In the genomic region with DNA sequence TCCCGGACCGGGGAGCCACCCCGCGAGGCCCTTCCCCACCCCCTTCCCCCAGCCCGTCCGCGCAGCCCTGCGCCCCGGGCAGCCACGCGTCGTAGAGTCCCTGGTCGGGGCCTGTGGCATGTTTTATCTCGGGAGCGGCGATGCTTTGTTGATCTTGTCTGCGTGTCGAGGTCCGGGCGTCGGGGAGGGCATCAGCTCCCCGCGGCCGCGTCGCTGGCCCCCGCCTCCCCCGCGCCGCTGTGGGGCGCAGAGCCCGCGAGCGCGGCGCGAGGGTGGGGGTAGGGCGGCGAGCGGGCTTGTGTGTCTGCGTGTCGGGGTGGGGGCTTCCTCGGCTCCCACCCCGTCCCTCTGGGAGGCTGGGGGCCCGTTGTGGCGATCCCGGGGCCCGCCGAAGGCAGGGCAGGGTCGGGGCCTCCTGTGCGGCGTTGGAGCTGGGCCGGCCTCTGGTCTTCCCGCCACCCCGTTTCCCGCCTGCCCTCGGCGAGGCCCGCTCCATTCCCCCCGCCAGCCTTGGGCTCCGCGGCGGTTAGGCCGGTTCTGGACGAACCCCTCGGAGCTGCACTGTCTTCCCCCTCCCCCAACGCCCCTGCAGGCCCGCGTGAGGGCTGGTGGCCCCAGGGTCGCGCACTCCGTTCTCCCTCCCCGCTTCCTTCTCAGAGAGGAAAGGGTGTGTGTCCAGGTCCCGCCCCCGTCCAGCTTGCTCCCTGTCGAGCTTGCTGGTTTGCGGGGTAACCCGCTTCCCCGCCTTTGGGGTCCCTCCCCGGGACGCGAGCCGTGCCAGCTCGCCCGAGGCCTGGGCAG, we compare ENCODE assay signal across 8 cellular contexts. TPM values are rescaled to one million over a fixed set of nuclear protein-coding genes. Genes with fewer than 3 reads are reported as not detected.
DNase-seq lines count a peak whose midpoint lies in the region; ATAC-seq lines count a peak whose summit lies in the region.

No MANE protein-coding gene starts in this region.

- H3K4me2 ChIP-seq in skeletal muscle satellite cell (ENCODE audit: low read length) = peak overlapping the region; percentile 84

- H3K9ac ChIP-seq in skeletal muscle satellite cell (ENCODE audit: low read depth, low read length) = peak overlapping the region; percentile 98

- peaks cover 14% of the 10 kb centered on the region for H3K4me1 ChIP-seq in skeletal muscle satellite cell (ENCODE audit: control insufficient read depth, insufficient read depth, low read length)

- no peaks in the 10 kb centered on the region for H3K27me3 ChIP-seq in skeletal muscle satellite cell (ENCODE audit: control insufficient read depth, insufficient read depth, low read length)

- H3K9me3 ChIP-seq in skeletal muscle satellite cell (replicated peaks; ENCODE audit: low read length) = no peaks in the 10 kb centered on the region

- DNase-seq in Caki2 (ENCODE audit: low read depth) (peak; percentile 61), T-helper 22 cell (ENCODE audit: low read depth) (peak; percentile 35), astrocyte of the hippocampus (ENCODE audit: low read depth, low spot score) (peak; percentile 60), superior temporal gyrus (ENCODE audit: extremely low spot score) (no peak)

- peak overlapping the region; percentile 73 for H3K4me3 ChIP-seq in iPS-11a (ENCODE audit: low read depth, low read length)
- peak overlapping the region; percentile 85 for H3K4me3 ChIP-seq in skeletal muscle satellite cell (ENCODE audit: low read length)

- in situ Hi-C loops in Caki2 (cut with HindIII; ENCODE audit: low pct_unique_long_range_greater_than_20kb, low sequenced_read_pairs) = no loop called here

- no peaks in the 10 kb centered on the region for H3K36me3 ChIP-seq in skeletal muscle satellite cell (ENCODE audit: insufficient read depth, low read length)

- peak; percentile 21 for ATAC-seq in GM19463 (IDR thresholded peaks at IDR 0.05; ENCODE audit: unreplicated experiment)
- peak; percentile 7 for ATAC-seq in HG03565 (IDR thresholded peaks at IDR 0.05; ENCODE audit: unreplicated experiment)

RNA-seq across cellular contexts. Expression of a gene that starts 0.7 kb away (rescaled TPM):
- 29.7 and 29.9 TPM in 2 replicates for total RNA-seq in Caki2 (2014; rRNA removed; shearing (Covaris generic); ENCODE audit: low replicate concordance)
- 46.3 and 67.7 TPM in 2 replicates for total RNA-seq in skeletal muscle satellite cell (2012; rRNA removed)

RNA-seq across cellular contexts. Expression of a gene that starts 16.9 kb away (rescaled TPM):
- total RNA-seq in Caki2 (2014; rRNA removed; shearing (Covaris generic); ENCODE audit: low replicate concordance) = 34.1 and 58.3 TPM in 2 replicates
- total RNA-seq in skeletal muscle satellite cell (2012; rRNA removed) = 43.0 and 45.6 TPM in 2 replicates
